ENCODE assay signal across 9 cellular contexts in the genomic region with DNA sequence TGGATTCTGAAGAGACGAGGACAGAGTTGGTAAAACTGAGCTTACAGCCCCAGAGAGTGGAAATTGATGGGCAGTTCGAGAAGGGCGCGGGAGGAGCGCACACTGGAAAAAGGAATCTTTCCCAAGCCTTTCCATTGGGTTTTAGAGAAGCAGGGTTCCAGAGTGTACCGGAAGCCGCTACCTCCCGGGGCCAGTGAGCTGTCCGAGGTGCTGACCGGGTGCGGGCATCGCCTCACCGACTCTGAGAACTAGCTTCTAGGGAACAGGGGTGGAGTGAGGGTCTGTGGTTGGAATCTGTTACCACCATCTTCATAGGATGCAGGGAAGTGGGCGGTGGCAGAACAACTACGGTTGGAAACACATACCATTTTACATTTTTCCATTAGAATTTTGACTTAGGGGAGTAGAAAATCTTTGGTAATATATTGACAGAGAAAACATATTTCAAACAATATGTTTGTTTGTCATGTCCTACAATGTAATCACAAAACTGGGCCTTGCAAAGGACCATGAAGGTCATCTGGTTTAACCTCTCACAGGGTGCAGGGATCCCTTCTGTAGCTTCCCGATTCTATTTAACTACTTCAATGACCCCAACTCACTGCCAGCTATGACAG. TPM values are rescaled to one million over a fixed set of nuclear protein-coding genes. Genes with fewer than 3 reads are reported as not detected.
DNase-seq lines count a peak whose midpoint lies in the region; ATAC-seq and TF ChIP-seq lines count a peak whose summit lies in the region.
"Had no signal": no experiment of that assay in that cellular context is flagged by ENCODE, and none has a peak within 500 bp of the region (broad histone marks: within the 10 kb centered on the region; RNA-seq: fewer than 3 reads in every experiment).

No MANE protein-coding gene starts in this region.

- H3K27ac ChIP-seq in mesendoderm (ENCODE audit: low read depth, low read length) = no peak overlapping the region
- H3K27ac ChIP-seq: parathyroid adenoma had no signal

- H3K56ac ChIP-seq in mesendoderm (ENCODE audit: low read length) = no peak overlapping the region

- no peak overlapping the region for H2BK5ac ChIP-seq in mesendoderm (ENCODE audit: low read length)

- H3K27me3 ChIP-seq in mesendoderm (ENCODE audit: insufficient read depth, low read length, poor library complexity) = no peaks in the 10 kb centered on the region

- H4K8ac ChIP-seq in mesendoderm (ENCODE audit: low read depth, low read length) = no peak overlapping the region

- no peaks in the 10 kb centered on the region for H3K4me1 ChIP-seq in mesendoderm (ENCODE audit: control insufficient read depth, low read depth, low read length)
- H3K4me1 ChIP-seq: parathyroid adenoma had no signal

- H2AK5ac ChIP-seq in mesendoderm (ENCODE audit: low read length) = no peak overlapping the region

- no peak overlapping the region for H3K23ac ChIP-seq in mesendoderm (ENCODE audit: low read length)

- H2BK15ac ChIP-seq in mesendoderm (replicated peaks; ENCODE audit: low read depth) = no peak overlapping the region

- no peak overlapping the region for H3K18ac ChIP-seq in mesendoderm (ENCODE audit: low read length)

- no peak for TF ChIP-seq CTCF in cardiac fibroblast (IDR thresholded peaks at IDR 0.05; ENCODE audit: low read depth, low read length)

- no peak overlapping the region for H4K5ac ChIP-seq in mesendoderm (ENCODE audit: low read length)

- no peaks in the 10 kb centered on the region for H3K36me3 ChIP-seq in mesendoderm (ENCODE audit: control insufficient read depth, insufficient read depth, low read length)

- H3K4me2 ChIP-seq in mesendoderm (ENCODE audit: low read length) = no peak overlapping the region

- no CpG with 5 or more reads among the region's 16 CpGs for WGBS in mesendoderm (ENCODE audit: extremely low coverage, insufficient coverage, low lambda C conversion rate)

- ATAC-seq in GM21515 (IDR thresholded peaks at IDR 0.05; ENCODE audit: unreplicated experiment) = no peak
- no peak for ATAC-seq in HG03354 (IDR thresholded peaks at IDR 0.05; ENCODE audit: poor library complexity, severe bottlenecking, unreplicated experiment)

- peak; percentile 5 for DNase-seq in EL
- DNase-seq in HuH-7.5 (ENCODE audit: low spot score) = peak; percentile 35
- DNase-seq in cardiac fibroblast (ENCODE audit: low read depth in 2 of 2) = peak; percentile 9 to 12
- DNase-seq in mesendoderm = peak; percentile 56
- no peak for DNase-seq in NCI-H226
- DNase-seq: cerebellar nuclear complex had no signal

- H3K79me1 ChIP-seq in mesendoderm (ENCODE audit: low read length) = no peaks in the 10 kb centered on the region

- H3K4me3 ChIP-seq in cardiac fibroblast (replicated peaks in 1 of 2; ENCODE audit: low read depth in 2 of 2, low read length in 2 of 2) (no peak overlapping the region), mesendoderm (ENCODE audit: low read length) (no peak overlapping the region)

- no peaks in the 10 kb centered on the region for H3K79me2 ChIP-seq in mesendoderm (ENCODE audit: control insufficient read depth, insufficient read depth, low read length)
- H3K79me2 ChIP-seq: parathyroid adenoma had no signal

- H3K9ac ChIP-seq in mesendoderm (ENCODE audit: low read length) = no peak overlapping the region
- H3K9ac ChIP-seq: parathyroid adenoma had no signal

- no peak overlapping the region for H2BK120ac ChIP-seq in mesendoderm (ENCODE audit: low read depth, low read length)

- H3K4ac ChIP-seq in mesendoderm (ENCODE audit: low read depth, low read length) = no peak overlapping the region

RNA-seq across cellular contexts. Expression of gene NMS, which starts 0.7 kb away (rescaled TPM):
- polyA plus RNA-seq in mesendoderm (2013, experiment 1 of 2) = not detected
- polyA plus RNA-seq in mesendoderm (2013, experiment 2 of 2) = not detected

RNA-seq across cellular contexts. Expression of gene CHST10, which starts 53.5 kb away (rescaled TPM):
- 14.5 TPM for polyA plus RNA-seq in mesendoderm (2013, experiment 1 of 2)
- 14.4 TPM for polyA plus RNA-seq in mesendoderm (2013, experiment 2 of 2)
